ENCODE assay signal across 14 cellular contexts in the genomic region with DNA sequence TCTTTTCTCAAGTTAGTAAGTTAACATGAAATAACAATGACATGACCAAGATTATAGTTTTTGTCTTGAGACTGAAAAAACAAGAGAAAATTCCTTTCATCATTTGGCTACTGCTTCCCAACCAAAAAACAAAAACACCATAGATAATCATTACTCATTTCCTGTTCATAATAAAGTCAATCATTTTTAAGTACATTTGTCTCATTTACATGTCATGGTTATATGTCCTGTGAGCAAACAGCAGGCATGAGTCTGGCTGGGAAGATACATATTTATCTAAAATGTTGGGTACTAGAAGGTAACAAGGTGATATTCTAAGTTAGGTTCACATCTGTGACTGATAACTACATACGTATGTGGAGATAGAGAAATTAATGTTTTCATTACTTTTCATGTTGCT.
DNase-seq lines count a peak whose midpoint lies in the region; ATAC-seq and TF ChIP-seq lines count a peak whose summit lies in the region.
"Had no signal": no experiment of that assay in that cellular context is flagged by ENCODE, and none has a peak within 500 bp of the region (broad histone marks: within the 10 kb centered on the region; RNA-seq: fewer than 3 reads in every experiment).

No MANE protein-coding gene starts in this region.

- no peak for TF ChIP-seq CTCF in HFFc6 (IDR thresholded peaks at IDR 0.05)
- TF ChIP-seq CTCF in activated CD8-positive, alpha-beta T cell treated with anti-CD3 and anti-CD28 coated beads for 36 hours (IDR thresholded peaks at IDR 0.05): no peak

- no peaks in the 10 kb centered on the region for H3K36me3 Mint-ChIP-seq in HFFc6 (ENCODE audit: low read depth)
- H3K36me3 Mint-ChIP-seq in activated CD8-positive, alpha-beta T cell treated with anti-CD3 and anti-CD28 coated beads for 36 hours (ENCODE audit: low read depth): peaks cover 3% of the 10 kb centered on the region
- H3K36me3 Mint-ChIP-seq: CD14-positive monocyte had no signal

- CTCF ChIA-PET in activated CD8-positive, alpha-beta T cell treated with anti-CD3 and anti-CD28 coated beads for 36 hours (lab: Charles Lee): no interaction called here

- no peaks in the 10 kb centered on the region; the same call in 1 of the 2 replicates for H3K27me3 Mint-ChIP-seq in HFFc6 (ENCODE audit: insufficient read depth)
- no peaks in the 10 kb centered on the region for H3K27me3 Mint-ChIP-seq in activated CD8-positive, alpha-beta T cell treated with anti-CD3 and anti-CD28 coated beads for 36 hours

- ATAC-seq in activated CD8-positive, alpha-beta T cell treated with anti-CD3 and anti-CD28 coated beads for 36 hours: no peak
- ATAC-seq: K562 had no signal

- intact Hi-C loops in activated CD8-positive, alpha-beta T cell treated with anti-CD3 and anti-CD28 coated beads for 36 hours (cut with micrococcal nuclease): no loop called here

- H3K4me3 Mint-ChIP-seq in HFFc6: no peak overlapping the region
- no peak overlapping the region for H3K4me3 Mint-ChIP-seq in activated CD8-positive, alpha-beta T cell treated with anti-CD3 and anti-CD28 coated beads for 36 hours
- H3K4me3 Mint-ChIP-seq: CD14-positive monocyte had no signal

- H3K27ac Mint-ChIP-seq in HFFc6: no peak overlapping the region
- no peak overlapping the region for H3K27ac Mint-ChIP-seq in activated CD8-positive, alpha-beta T cell treated with anti-CD3 and anti-CD28 coated beads for 36 hours
- H3K27ac Mint-ChIP-seq: CD14-positive monocyte had no signal

- peak; percentile 61 for DNase-seq in EH (ENCODE audit: low read depth)
- peak; percentile 0 for DNase-seq in HFFc6
- DNase-seq in epithelial cell of prostate (ENCODE audit: low read depth, low spot score): peak; percentile 3
- peak; percentile 59 for DNase-seq in renal cortical epithelial cell (ENCODE audit: low read depth)
- no peak for DNase-seq in SIG-M5 (lab: John Stamatoyannopoulos, UW)
- DNase-seq in nucleus accumbens (lab: John Stamatoyannopoulos, UW): no peak
- no peak for DNase-seq in activated CD8-positive, alpha-beta T cell treated with anti-CD3 and anti-CD28 coated beads for 36 hours
- DNase-seq: NCI-H187, NCI-H2227 treated with DMSO at 0.1 percent for 48 hours, NCI-H510A treated with DMSO at 0.1 percent for 48 hours, PC-9 had no signal

- POLR2A ChIA-PET in activated CD8-positive, alpha-beta T cell treated with anti-CD3 and anti-CD28 coated beads for 36 hours (lab: Charles Lee): interaction anchor here (0.9 kb wide), 1 partner anchor 39 kb away, joined by 3 read pairs; no protein-coding TSS in a partner anchor

- no peak overlapping the region for H3K27ac ChIP-seq in epithelial cell of prostate
- H3K27ac ChIP-seq: PC-9, SJSA1 had no signal

- peaks cover 34% of the 10 kb centered on the region for H3K4me1 Mint-ChIP-seq in HFFc6 (ENCODE audit: low read depth)
- H3K4me1 Mint-ChIP-seq in activated CD8-positive, alpha-beta T cell treated with anti-CD3 and anti-CD28 coated beads for 36 hours (ENCODE audit: low read depth): peaks cover 11% of the 10 kb centered on the region
- H3K4me1 Mint-ChIP-seq: CD14-positive monocyte had no signal

- no peaks in the 10 kb centered on the region for H3K9me3 Mint-ChIP-seq in HFFc6
- H3K9me3 Mint-ChIP-seq in activated CD8-positive, alpha-beta T cell treated with anti-CD3 and anti-CD28 coated beads for 36 hours: no peaks in the 10 kb centered on the region

Comparison
In these comparisons a context has a peak if more than half of its experiments do, and no peak if none do; other contexts are left out.
1. DNase-seq: peak in EH (single experiment), HFFc6 (single experiment), epithelial cell of prostate (single experiment) and renal cortical epithelial cell (single experiment); none in SIG-M5 (single experiment), nucleus accumbens (0 of 56) and activated CD8-positive, alpha-beta T cell treated with anti-CD3 and anti-CD28 coated beads for 36 hours (single experiment).